ENCODE assay signal across 16 cellular contexts in genomic region chr10:27747096-27747451, GRCh38. TPM values are rescaled to one million over a fixed set of nuclear protein-coding genes. Genes with fewer than 3 reads are reported as not detected.
A peak's percentile ranks its signal among the peaks of the same experiment; 100 is the strongest.
DNase-seq lines count a peak whose midpoint lies in the region; TF ChIP-seq lines count a peak whose summit lies in the region.
"Had no signal": no experiment of that assay in that cellular context is flagged by ENCODE, and none has a peak within 500 bp of the region (broad histone marks: within the 10 kb centered on the region; RNA-seq: fewer than 3 reads in every experiment).

No MANE protein-coding gene starts in this region.

- H3K36me3 Mint-ChIP-seq in brain (no peaks in the 10 kb centered on the region), Caco-2 (ENCODE audit: insufficient read depth, unreplicated experiment) (no peaks in the 10 kb centered on the region)

- H3K27ac Mint-ChIP-seq in brain (no peak overlapping the region), Caco-2 (ENCODE audit: unreplicated experiment) (no peak overlapping the region)

- peaks cover 21% of the 10 kb centered on the region for H3K4me1 ChIP-seq in Caco-2

- DNase-seq in AG10803 (ENCODE audit: low read depth) (peak; percentile 16), ELF-1 (ENCODE audit: low read depth, low spot score) (peak; percentile 22), left kidney (ENCODE audit: low read depth, low spot score) (peak; percentile 50), dorsolateral prefrontal cortex (no peak), NCI-H69 (lab: John Stamatoyannopoulos, UW) (no peak), SKM-1 treated with dmso at 0.1 percent for 144 hours (lab: John Stamatoyannopoulos, UW; ENCODE audit: unreplicated experiment) (no peak), Caco-2 (no peak)
- DNase-seq: cerebellar nuclear complex, DND-41, left lung, NCI-H1105 treated with DMSO at 0.1 percent for 48 hours, thyroid gland had no signal

- intact Hi-C loops in dorsolateral prefrontal cortex (cut with DNase I): loop anchor here (10.0 kb wide), 1 partner anchor 428 kb away; no protein-coding TSS in a partner anchor
- intact Hi-C loops in Caco-2 (cut with micrococcal nuclease; ENCODE audit: unreplicated experiment): no loop called here

- peak overlapping the region in 1 of 59 donors; percentile 13 for H3K27ac ChIP-seq in dorsolateral prefrontal cortex
- H3K27ac ChIP-seq: BLaER1, epithelial cell of prostate, left lung, thyroid gland had no signal

- H3K4me1 Mint-ChIP-seq in brain: peaks cover 34% of the 10 kb centered on the region
- peaks cover 5% of the 10 kb centered on the region for H3K4me1 Mint-ChIP-seq in Caco-2 (ENCODE audit: low read depth, unreplicated experiment)

- H3K27me3 Mint-ChIP-seq in brain: peaks cover 96% of the 10 kb centered on the region
- peaks cover 47% of the 10 kb centered on the region for H3K27me3 Mint-ChIP-seq in Caco-2 (ENCODE audit: insufficient read depth, unreplicated experiment)

- H3K9me3 Mint-ChIP-seq in brain: peaks cover 0 to 3% (median 0%) of the 10 kb centered on the region in 5 experiments
- H3K9me3 Mint-ChIP-seq in Caco-2 (ENCODE audit: unreplicated experiment): no peaks in the 10 kb centered on the region

- H3K36me3 ChIP-seq in Caco-2 (ENCODE audit: control insufficient read depth, insufficient read depth, low read length): no peaks in the 10 kb centered on the region
- H3K36me3 ChIP-seq: BLaER1, left lung, thyroid gland had no signal

- H3K27me3 ChIP-seq in dorsolateral prefrontal cortex: peaks cover 0 to 99% (median 54%) of the 10 kb centered on the region in 45 donors
- H3K27me3 ChIP-seq in Caco-2 (replicated peaks; ENCODE audit: control insufficient read depth, insufficient read depth, low read length): peaks cover 11% of the 10 kb centered on the region

- H3K4me3 Mint-ChIP-seq in brain (peak overlapping the region; percentile 79 to 88 (median 85)), Caco-2 (ENCODE audit: unreplicated experiment) (no peak overlapping the region)

- H3K9me3 ChIP-seq in Caco-2: no peaks in the 10 kb centered on the region
- H3K9me3 ChIP-seq: left lung, thyroid gland had no signal

- TF ChIP-seq CTCF in AG10803 (conservative IDR thresholded peaks at IDR 0.05; ENCODE audit: low read length) (no peak; the same call in 1 of the 2 replicates), brain (conservative IDR thresholded peaks at IDR 0.05) (no peak), dorsolateral prefrontal cortex (IDR thresholded peaks at IDR 0.05 in 54 of 56, conservative IDR thresholded peaks at IDR 0.05 in 2 of 56; ENCODE audit: low read depth in 1 of 56, partially characterized antibody in 56 of 56) (no peak), Caco-2 (IDR thresholded peaks at IDR 0.05; ENCODE audit: insufficient read depth in 1 of 2, low read depth in 1 of 2, low read length in 1 of 2, severe bottlenecking in 1 of 2, unreplicated experiment in 1 of 2) (no peak)

- CTCF ChIA-PET in Caco-2 (lab: Charles Lee): no interaction called here

- POLR2A ChIA-PET in Caco-2 (lab: Charles Lee): no interaction called here

- peak overlapping the region; percentile 9; the same call in 1 of the 2 replicates for H3K4me3 ChIP-seq in AG10803 (ENCODE audit: low read length)
- peak overlapping the region in 6 of 59 donors; percentile 65 to 72 (median 70) for H3K4me3 ChIP-seq in dorsolateral prefrontal cortex
- H3K4me3 ChIP-seq in Caco-2 (ENCODE audit: low read depth, low read length): no peak overlapping the region
- H3K4me3 ChIP-seq: left lung, thyroid gland had no signal

- no TSS peak for BruUV-seq in Caco-2 (replicated peaks; lab: Mats Ljungman, UMichigan)

RNA-seq across cellular contexts. Expression of gene MKX, which starts 1.5 kb away (rescaled TPM):
- polyA plus RNA-seq in brain (ENCODE audit: insufficient read depth, low read depth, low replicate concordance): 0.61 TPM
- total RNA-seq in dorsolateral prefrontal cortex (10 to 100 TPM in 56 of 120 experiments, 1 to 10 TPM in 64; 4.1 to 16.4 (median 9.8) TPM), Caco-2 (2022) (0.64 and 0.65 TPM in 2 replicates)
- total RNA-seq: HepG2 had no signal
- polyA plus RNA-seq: HepG2 had no signal

Comparison
In these comparisons a context has a peak if more than half of its experiments do, and no peak if none do; other contexts are left out.
1. DNase-seq: peak in AG10803 (single experiment), ELF-1 (single experiment) and left kidney (single experiment); none in dorsolateral prefrontal cortex (0 of 10), NCI-H69 (single experiment), SKM-1 treated with dmso at 0.1 percent for 144 hours (single experiment) and Caco-2 (0 of 2).